Comparison of ENCODE assay signal across 8 cellular contexts in the genomic region with DNA sequence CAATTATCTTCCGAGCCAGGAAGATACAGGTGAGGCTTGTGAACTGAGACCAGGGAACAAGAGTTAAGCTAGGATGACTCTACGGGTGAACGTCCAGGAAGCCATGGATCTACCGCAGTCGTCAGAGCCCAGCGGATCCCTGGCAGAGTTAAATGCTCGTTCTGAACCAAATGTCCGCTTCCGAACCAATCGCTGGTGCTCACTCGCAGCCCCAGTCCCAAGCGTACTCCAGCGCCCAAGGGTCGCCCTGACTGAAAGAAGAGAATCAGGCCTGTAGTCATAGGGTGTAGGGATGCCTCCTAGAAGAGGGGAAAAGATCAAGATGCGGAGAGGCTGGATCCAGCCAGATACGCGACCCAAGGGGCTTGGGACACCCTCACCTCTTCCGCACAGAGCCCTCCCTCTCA. TPM values are rescaled to one million over a fixed set of nuclear protein-coding genes. Genes with fewer than 3 reads are reported as not detected.
DNase-seq lines count a peak whose midpoint lies in the region; ATAC-seq and TF ChIP-seq lines count a peak whose summit lies in the region.

No MANE protein-coding gene starts in this region.

- no peaks in the 10 kb centered on the region for H3K9me2 ChIP-seq in OCI-LY1 (ENCODE audit: low read depth, low read length)

- H2AFZ ChIP-seq in OCI-LY1 (ENCODE audit: low read length), result no peak overlapping the region

- H3K4me1 ChIP-seq in OCI-LY1 (ENCODE audit: insufficient read depth, low read length, severe bottlenecking), result peaks cover 31% of the 10 kb centered on the region
- H3K4me1 ChIP-seq in ectodermal cell (ENCODE audit: control insufficient read depth, insufficient read depth, low read length), result peaks cover 12% of the 10 kb centered on the region

- H3K79me2 ChIP-seq in OCI-LY1 (ENCODE audit: insufficient read depth, low read length), result peaks cover 38% of the 10 kb centered on the region

- peak overlapping the region; percentile 75 for H3K4me2 ChIP-seq in OCI-LY1 (ENCODE audit: low read length)

- TF ChIP-seq CTCF in OCI-LY1 (IDR thresholded peaks at IDR 0.05; ENCODE audit: low read length) (no peak), neural crest cell (conservative IDR thresholded peaks at IDR 0.05) (no peak)

- no peaks in the 10 kb centered on the region for H3F3A ChIP-seq in OCI-LY1 (ENCODE audit: insufficient read depth, low read length)

- H3K4me3 ChIP-seq in OCI-LY1 (ENCODE audit: low read depth, low read length, poor library complexity, severe bottlenecking), result peak overlapping the region; percentile 86
- peak overlapping the region; percentile 98 for H3K4me3 ChIP-seq in ectodermal cell (ENCODE audit: insufficient read depth, low read depth, low read length)

- H3K4me1 Mint-ChIP-seq in neural crest cell, result peaks cover 37% of the 10 kb centered on the region

- no peak overlapping the region for H3K27ac ChIP-seq in OCI-LY1 (ENCODE audit: low read depth, low read length, poor library complexity, severe bottlenecking)
- H3K27ac ChIP-seq in ectodermal cell (ENCODE audit: insufficient read depth, low read depth, low read length, poor library complexity, severe bottlenecking), result peak overlapping the region; percentile 51

- H3K36me3 ChIP-seq in OCI-LY1 (ENCODE audit: insufficient read depth, low read length), result peaks cover 39% of the 10 kb centered on the region
- H3K36me3 ChIP-seq in ectodermal cell (ENCODE audit: control insufficient read depth, insufficient read depth, low read length), result peaks cover 20% of the 10 kb centered on the region

- H3K27me3 ChIP-seq in OCI-LY1 (ENCODE audit: insufficient read depth, low read length) (no peaks in the 10 kb centered on the region), ectodermal cell (ENCODE audit: control insufficient read depth, insufficient read depth, low read length, poor library complexity, severe bottlenecking) (no peaks in the 10 kb centered on the region)

- H3K9ac ChIP-seq in OCI-LY1 (ENCODE audit: low read length), result peak overlapping the region; percentile 77

- H4K20me1 ChIP-seq in OCI-LY1 (ENCODE audit: insufficient read depth, low read length), result no peaks in the 10 kb centered on the region

- no peaks in the 10 kb centered on the region for H3K27me3 Mint-ChIP-seq in neural crest cell (ENCODE audit: low read depth)

- H3K9me3 ChIP-seq in OCI-LY1 (ENCODE audit: low read length) (no peaks in the 10 kb centered on the region), ectodermal cell (ENCODE audit: control insufficient read depth, low read length) (no peaks in the 10 kb centered on the region)

- peak overlapping the region; percentile 100 for H3K27ac Mint-ChIP-seq in neural crest cell (ENCODE audit: unreplicated experiment)

- peak; percentile 10 for ATAC-seq in GM19438 (IDR thresholded peaks at IDR 0.05; ENCODE audit: low read depth, unreplicated experiment)
- no peak for ATAC-seq in HG03565 (IDR thresholded peaks at IDR 0.05; ENCODE audit: unreplicated experiment)
- no peak for ATAC-seq in HG02970 (IDR thresholded peaks at IDR 0.05; ENCODE audit: low FRiP score, unreplicated experiment)

- no peaks in the 10 kb centered on the region for H3K9me3 Mint-ChIP-seq in neural crest cell

- peaks cover 11% of the 10 kb centered on the region for H3K36me3 Mint-ChIP-seq in neural crest cell (ENCODE audit: low read depth)

- DNase-seq in AG08395 (ENCODE audit: low spot score) (peak; percentile 26), neural crest cell (ENCODE audit: low read depth, low spot score) (no peak), globus pallidus (ENCODE audit: low spot score) (no peak)

- 0 to 1% methylated on average over 18 of the region's 18 CpGs for WGBS in ectodermal cell, 2 experiments

- H3K4me3 Mint-ChIP-seq in neural crest cell, result peak overlapping the region; percentile 100

RNA-seq across cellular contexts. Expression of a gene that starts 0.3 kb away (rescaled TPM):
- 37.0 TPM for polyA plus RNA-seq in ectodermal cell (2013, experiment 1 of 4)
- polyA plus RNA-seq in ectodermal cell (2013, experiment 2 of 4), result 33.8 TPM
- 31.5 TPM for polyA plus RNA-seq in ectodermal cell (2013, experiment 3 of 4)
- polyA plus RNA-seq in ectodermal cell (2013, experiment 4 of 4), result 33.6 TPM
- 22.9 and 23.6 TPM in 2 replicates for total RNA-seq in neural crest cell

RNA-seq across cellular contexts. Expression of a gene that starts 0.8 kb away (rescaled TPM):
- polyA plus RNA-seq in ectodermal cell (2013, experiment 1 of 4), result 109 TPM
- polyA plus RNA-seq in ectodermal cell (2013, experiment 2 of 4), result 96.1 TPM
- polyA plus RNA-seq in ectodermal cell (2013, experiment 3 of 4), result 89.6 TPM
- polyA plus RNA-seq in ectodermal cell (2013, experiment 4 of 4), result 92.3 TPM
- 190 and 210 TPM in 2 replicates for total RNA-seq in neural crest cell

RNA-seq across cellular contexts. Expression of a gene that starts 33.8 kb away (rescaled TPM):
- 0.56 TPM for polyA plus RNA-seq in ectodermal cell (2013, experiment 1 of 4)
- polyA plus RNA-seq in ectodermal cell (2013, experiment 2 of 4), result 0.27 TPM
- 0.27 TPM for polyA plus RNA-seq in ectodermal cell (2013, experiment 3 of 4)
- 0.41 TPM for polyA plus RNA-seq in ectodermal cell (2013, experiment 4 of 4)
- total RNA-seq in neural crest cell, result 0.47 and 0.48 TPM in 2 replicates

RNA-seq across cellular contexts. Expression of a gene that starts 41.5 kb away (rescaled TPM):
- polyA plus RNA-seq in ectodermal cell (2013, experiment 1 of 4), result 0.33 TPM
- 0.44 TPM for polyA plus RNA-seq in ectodermal cell (2013, experiment 2 of 4)
- polyA plus RNA-seq in ectodermal cell (2013, experiment 3 of 4), result 0.16 TPM
- 0.08 TPM for polyA plus RNA-seq in ectodermal cell (2013, experiment 4 of 4)
- 0.16 TPM in 1 of 2 replicates, not detected in the other for total RNA-seq in neural crest cell
